In genomic region chr9:37100317-37100716, GRCh38 we compare ENCODE assay signal across 20 cellular contexts. TPM values are rescaled to one million over a fixed set of nuclear protein-coding genes. Genes with fewer than 3 reads are reported as not detected.
DNase-seq lines count a peak whose midpoint lies in the region; ATAC-seq and TF ChIP-seq lines count a peak whose summit lies in the region.
"Had no signal": no experiment of that assay in that cellular context is flagged by ENCODE, and none has a peak within 500 bp of the region (broad histone marks: within the 10 kb centered on the region; RNA-seq: fewer than 3 reads in every experiment).

No MANE protein-coding gene starts in this region.

- H3K9me3 ChIP-seq in HCT116 (ENCODE audit: control insufficient read depth in 1 of 2, insufficient read depth in 1 of 2, low read depth in 1 of 2, low read length in 2 of 2): no peaks in the 10 kb centered on the region
- no peaks in the 10 kb centered on the region for H3K9me3 ChIP-seq in PC-9 (ENCODE audit: insufficient read depth, low read depth)
- H3K9me3 ChIP-seq in MG63: no peaks in the 10 kb centered on the region
- H3K9me3 ChIP-seq: adrenal gland, tibial nerve had no signal

- H3K9me2 ChIP-seq in HCT116 (ENCODE audit: insufficient read depth) (no peaks in the 10 kb centered on the region), PC-9 (ENCODE audit: insufficient read depth) (no peaks in the 10 kb centered on the region)

- ATAC-seq in HCT116: peak; percentile 47
- ATAC-seq in HG02798 (IDR thresholded peaks at IDR 0.05; ENCODE audit: poor library complexity, unreplicated experiment): no peak
- ATAC-seq: CD8-positive, alpha-beta T cell; HepG2; natural killer cell had no signal

- no peak overlapping the region for H2AFZ ChIP-seq in HCT116 (ENCODE audit: low read depth, low read length, poor library complexity, severe bottlenecking)
- no peak overlapping the region for H2AFZ ChIP-seq in PC-9
- H2AFZ ChIP-seq: parathyroid adenoma had no signal

- TF ChIP-seq POLR2A in HCT116 (IDR thresholded peaks at IDR 0.05; ENCODE audit: borderline replicate concordance, extremely low read depth, insufficient read depth, insufficient read length): no peak

- TF ChIP-seq CTCF in HCT116 (IDR thresholded peaks at IDR 0.05 in 2 of 3, conservative IDR thresholded peaks at IDR 0.05 in 1 of 3; ENCODE audit: borderline replicate concordance in 1 of 3, insufficient read depth in 1 of 3, low read depth in 2 of 3, low read length in 2 of 3) (no peak), PC-9 (conservative IDR thresholded peaks at IDR 0.05) (no peak)

- H3K79me2 ChIP-seq in HCT116 (ENCODE audit: insufficient read depth, low read length) (no peaks in the 10 kb centered on the region), PC-9 (ENCODE audit: low read depth) (no peaks in the 10 kb centered on the region)
- H3K79me2 ChIP-seq: parathyroid adenoma had no signal

- POLR2A ChIA-PET in HCT116 (lab: Charles Lee) (no interaction called here), PC-9 (lab: Charles Lee; ENCODE audit: unreplicated experiment) (no interaction called here)

- DNase-seq in HCT116 (ENCODE audit: low read depth, low spot score) (no peak), PC-9 (peak; percentile 29 to 70), epithelial cell of prostate (ENCODE audit: low read depth, low spot score) (peak; percentile 49), renal cortical epithelial cell (ENCODE audit: low read depth) (peak; percentile 84), MG63 (no peak), SKM-1 treated with dmso at 0.1 percent for 144 hours (lab: John Stamatoyannopoulos, UW; ENCODE audit: unreplicated experiment) (no peak)
- DNase-seq: activated CD4-positive, alpha-beta memory T cell treated with anti-CD3 and anti-CD28 coated beads, Interleukin-2, amount 10 ng/mL, durations not matched to agents 7 days and 5 days; adrenal gland; CD8-positive, alpha-beta T cell; DND-41; hypothalamus; kidney glomerular epithelial cell; natural killer cell; NCI-H2171 treated with DMSO at 0.1 percent for 48 hours had no signal

- BruUV-seq in HCT116 (replicated peaks; lab: Mats Ljungman, UMichigan): no TSS peak
- no TSS peak for BruUV-seq in PC-9 (replicated peaks; lab: Mats Ljungman, UMichigan)

- H3K4me3 ChIP-seq in HCT116 (replicated peaks in 1 of 2; ENCODE audit: low read depth in 1 of 2, low read length in 2 of 2) (no peak overlapping the region), PC-9 (no peak overlapping the region), MG63 (no peak overlapping the region)
- H3K4me3 ChIP-seq: adrenal gland, cardiac muscle cell, SK-N-MC, tibial nerve had no signal

- RAD21 ChIA-PET in HCT116 (lab: Charles Lee; ENCODE audit: low non-redundant PET in 1 of 2, low total read pairs in 2 of 2, uncharacterized antibody in 2 of 2, unreplicated experiment in 2 of 2): no interaction called here

- CTCF ChIA-PET in HCT116 (lab: Charles Lee) (no interaction called here), PC-9 (lab: Charles Lee) (no interaction called here)

- H3K27ac ChIP-seq in HCT116 (ENCODE audit: low read depth, low read length) (no peak overlapping the region), PC-9 (peak overlapping the region; percentile 29; the same call in 1 of the 2 replicates), epithelial cell of prostate (no peak overlapping the region)
- H3K27ac ChIP-seq: adrenal gland, cardiac muscle cell, parathyroid adenoma, SK-N-MC, tibial nerve had no signal

- H3K36me3 ChIP-seq in HCT116 (ENCODE audit: control insufficient read depth in 1 of 2, insufficient read depth in 2 of 2, low read length in 2 of 2) (no peaks in the 10 kb centered on the region), PC-9 (ENCODE audit: low read depth) (no peaks in the 10 kb centered on the region), MG63 (no peaks in the 10 kb centered on the region)
- H3K36me3 ChIP-seq: adrenal gland, cardiac muscle cell, tibial nerve had no signal

- no peak for TF ChIP-seq RAD21 in HCT116 (IDR thresholded peaks at IDR 0.05; ENCODE audit: low read depth)

- H4K20me1 ChIP-seq in HCT116 (ENCODE audit: insufficient read depth) (no peaks in the 10 kb centered on the region), PC-9 (ENCODE audit: insufficient read depth) (no peaks in the 10 kb centered on the region)

- H3K27me3 ChIP-seq in HCT116 (ENCODE audit: insufficient read depth, low read length) (no peaks in the 10 kb centered on the region), PC-9 (ENCODE audit: insufficient read depth, low read depth) (no peaks in the 10 kb centered on the region), MG63 (no peaks in the 10 kb centered on the region)
- H3K27me3 ChIP-seq: adrenal gland, cardiac muscle cell had no signal

- H3K9ac ChIP-seq in HCT116 (ENCODE audit: low read length): no peak overlapping the region
- H3K9ac ChIP-seq: parathyroid adenoma had no signal

- intact Hi-C loops in HCT116 (cut with micrococcal nuclease): no loop called here
- intact Hi-C loops in PC-9 (cut with micrococcal nuclease; ENCODE audit: unreplicated experiment): no loop called here

- H3F3A ChIP-seq in PC-9 (ENCODE audit: insufficient read depth, low read depth): 0 out of 2 replicates have a peak, but pooled peaks cover 6% of the 10 kb centered on the region

- H3K4me2 ChIP-seq in HCT116 (ENCODE audit: low read length) (no peak overlapping the region), PC-9 (no peak overlapping the region)

- H3K4me1 ChIP-seq in HCT116 (ENCODE audit: control insufficient read depth in 1 of 2, insufficient read depth in 2 of 2, low read length in 2 of 2) (peaks cover 0 to 17% of the 10 kb centered on the region in 2 experiments; a peak in 2 of 4 replicates), PC-9 (replicated peaks; ENCODE audit: insufficient read depth) (peaks cover 25% of the 10 kb centered on the region)
- H3K4me1 ChIP-seq: adrenal gland, parathyroid adenoma, tibial nerve had no signal

TF ChIP-seq in HCT116, 20 proteins besides CTCF, POLR2A, EP300 and RAD21:
- TF ChIP-seq ZBTB33 (IDR thresholded peaks at IDR 0.05; ENCODE audit: extremely low read depth, insufficient replicate concordance, low read length) (no peak), FOSL1 (IDR thresholded peaks at IDR 0.05; ENCODE audit: low read depth) (peak; percentile 35), MAX (IDR thresholded peaks at IDR 0.05) (no peak), JUND (IDR thresholded peaks at IDR 0.05) (peak; percentile 35; the same call in 1 of the 2 replicates), POLR2AphosphoS5 (IDR thresholded peaks at IDR 0.05; ENCODE audit: low read depth, low read length) (no peak), ZNF274 (IDR thresholded peaks at IDR 0.05; ENCODE audit: low read depth, low read length) (no peak), EZH2 (IDR thresholded peaks at IDR 0.05) (no peak), ATF3 (IDR thresholded peaks at IDR 0.05) (no peak), ZFX (IDR thresholded peaks at IDR 0.05) (no peak)

RNA-seq across cellular contexts. Expression of gene ZCCHC7, which starts 20.1 kb away (rescaled TPM):
- total RNA-seq in HCT116 (2021; ENCODE audit: unreplicated experiment) (31.2 TPM), PC-9 (2021) (14.1 and 15.9 TPM in 2 replicates), renal cortical epithelial cell (17.5 and 20.9 TPM in 2 replicates)
- 17.9 and 23.6 TPM in 2 replicates for polyA plus RNA-seq in HCT116 (2012)
- total RNA-seq in MG63 (2014; rRNA removed; shearing (Covaris generic); ENCODE audit: low replicate concordance): 7.7 and 12.0 TPM in 2 replicates

Comparison
In these comparisons a context has a peak if more than half of its experiments do, and no peak if none do; other contexts are left out.
1. DNase-seq: peak in PC-9 (2 of 2), epithelial cell of prostate (single experiment) and renal cortical epithelial cell (single experiment); none in HCT116 (single experiment), MG63 (single experiment) and SKM-1 treated with dmso at 0.1 percent for 144 hours (single experiment).